Comparison of ENCODE assay signal across 26 cellular contexts in genomic region chr3:142064454-142064853, GRCh38.
"Had no signal": no experiment of that assay in that cellular context is flagged by ENCODE, and none has a peak within 500 bp of the region (broad histone marks: within the 10 kb centered on the region; RNA-seq: fewer than 3 reads in every experiment).

No MANE protein-coding gene starts in this region.

- H3K27ac ChIP-seq: colonic mucosa, esophagus muscularis mucosa, foreskin keratinocyte, gastroesophageal sphincter, heart left ventricle, pancreas, right atrium auricular region, stomach, tibial artery had no signal

- H3K4me3 Mint-ChIP-seq: dendritic cell treated with granulocyte-macrophage colony-stimulating factor and Interleukin-4, amounts not matched to agents 40 ng/mL and 50 ng/mL, for 4 days; memory B cell; natural killer cell; type B pancreatic cell had no signal

- H3K27ac Mint-ChIP-seq: dendritic cell treated with granulocyte-macrophage colony-stimulating factor and Interleukin-4, amounts not matched to agents 40 ng/mL and 50 ng/mL, for 4 days; memory B cell; natural killer cell; type B pancreatic cell had no signal

- H3K9me3 Mint-ChIP-seq: dendritic cell treated with granulocyte-macrophage colony-stimulating factor and Interleukin-4, amounts not matched to agents 40 ng/mL and 50 ng/mL, for 4 days; natural killer cell; type B pancreatic cell had no signal

- H3K27me3 ChIP-seq: colonic mucosa, esophagus muscularis mucosa, foreskin keratinocyte, gastroesophageal sphincter, heart left ventricle, pancreas, right atrium auricular region, stomach, tibial artery had no signal

- H3K9me3 ChIP-seq: colonic mucosa, esophagus muscularis mucosa, gastroesophageal sphincter, pancreas, right atrium auricular region, stomach, tibial artery had no signal

- H3K36me3 Mint-ChIP-seq: natural killer cell, type B pancreatic cell had no signal

- H3K4me2 ChIP-seq: smooth muscle cell had no signal

- H3K36me3 ChIP-seq: colonic mucosa, heart left ventricle, pancreas, right atrium auricular region had no signal

- H3K4me3 ChIP-seq: colonic mucosa, esophagus muscularis mucosa, gastroesophageal sphincter, heart left ventricle, lung, pancreas, right atrium auricular region, smooth muscle cell, stomach, tibial artery had no signal

- H3K4me1 ChIP-seq: colonic mucosa, esophagus muscularis mucosa, foreskin keratinocyte, gastroesophageal sphincter, heart left ventricle, pancreas, right atrium auricular region, stomach, tibial artery had no signal

- H3K4me1 Mint-ChIP-seq: memory B cell had no signal

- DNase-seq: colonic mucosa; effector CD8-positive, alpha-beta T cell; foreskin keratinocyte; heart left ventricle; hippocampal formation; kidney; natural killer cell; occipital lobe; pancreas; stimulated activated CD4-positive, alpha-beta T cell treated with anti-CD3 and anti-CD28 coated beads, Interleukin-12 subunit alpha, Interleukin-12 subunit beta, amount 100 ng/mL, for 4 hours; stimulated activated CD4-positive, alpha-beta T cell treated with anti-CD3 and anti-CD28 coated beads, Interleukin-1b, Interleukin-23, amount 100 ng/mL, for 48 hours; stimulated activated CD4-positive, alpha-beta T cell treated with anti-CD3 and anti-CD28 coated beads, Interleukin-4, amount 100 ng/mL, for 1 hour; stimulated activated CD8-positive, alpha-beta memory T cell treated with anti-CD3 and anti-CD28 coated beads, Interleukin-4, amount 100 ng/mL, for 48 hours; stimulated activated naive CD4-positive, alpha-beta T cell treated with Interleukin-2 at 50 U/mL for 16 hours; stomach; tibial artery had no signal

- ATAC-seq: foreskin keratinocyte, gastroesophageal sphincter, heart left ventricle, left lobe of liver, natural killer cell, pancreas, sciatic nerve had no signal

- H3K27me3 Mint-ChIP-seq: dendritic cell treated with granulocyte-macrophage colony-stimulating factor and Interleukin-4, amounts not matched to agents 40 ng/mL and 50 ng/mL, for 4 days; memory B cell; type B pancreatic cell had no signal
